17 cellular contexts compared by ENCODE assay signal in the genomic region with DNA sequence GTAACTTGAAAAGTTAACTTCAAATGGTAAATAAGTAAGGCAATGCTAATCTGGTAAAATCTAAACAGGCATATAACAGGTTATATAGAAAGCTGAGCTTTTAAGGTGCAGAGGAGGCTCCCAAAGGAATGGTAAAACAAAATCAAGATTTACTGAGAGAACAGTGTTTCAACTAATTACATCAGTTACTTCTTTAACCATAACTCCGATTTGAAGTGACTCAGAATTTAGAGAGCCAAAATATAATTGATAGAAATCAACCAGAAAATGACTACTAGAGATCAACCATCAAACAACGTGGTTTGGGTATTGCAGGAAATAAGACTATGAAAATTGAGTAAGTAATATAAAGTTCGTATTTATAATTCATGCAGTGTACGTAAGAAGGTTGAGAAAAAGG. TPM values are rescaled to one million over a fixed set of nuclear protein-coding genes. Genes with fewer than 3 reads are reported as not detected.
DNase-seq lines count a peak whose midpoint lies in the region; ATAC-seq and TF ChIP-seq lines count a peak whose summit lies in the region.
"Had no signal": no experiment of that assay in that cellular context is flagged by ENCODE, and none has a peak within 500 bp of the region (broad histone marks: within the 10 kb centered on the region; RNA-seq: fewer than 3 reads in every experiment).

No MANE protein-coding gene starts in this region.

- POLR2A ChIA-PET in PC-9 (lab: Charles Lee; ENCODE audit: unreplicated experiment), result interaction anchor here (0.7 kb wide), 1 partner anchor 111 kb away, joined by 4 read pairs; a partner anchor contains a TSS

- H3K9me2 ChIP-seq in PC-9 (ENCODE audit: insufficient read depth), result no peaks in the 10 kb centered on the region

- H3K27ac ChIP-seq in PC-9 (peak overlapping the region; percentile 19; the same call in 1 of the 2 replicates), smooth muscle cell (ENCODE audit: low read depth) (no peak overlapping the region)
- H3K27ac ChIP-seq: lower lobe of right lung, neural progenitor cell, thoracic aorta had no signal

- no peak overlapping the region for H3K4me3 ChIP-seq in PC-9
- no peak overlapping the region for H3K4me3 ChIP-seq in smooth muscle cell
- H3K4me3 ChIP-seq: lower lobe of right lung, MG63, neural progenitor cell, thoracic aorta had no signal

- intact Hi-C loops in PC-9 (cut with micrococcal nuclease; ENCODE audit: unreplicated experiment), result no loop called here

- peaks cover 60% of the 10 kb centered on the region for H3K36me3 Mint-ChIP-seq in activated T-cell treated with anti-CD3 and anti-CD28 coated beads, Interleukin-2, amount 50 U/mL, for 24 hours (ENCODE audit: low read depth)
- peaks cover 27% of the 10 kb centered on the region for H3K36me3 Mint-ChIP-seq in central memory CD8-positive, alpha-beta T cell (ENCODE audit: insufficient read depth)

- no peak for DNase-seq in activated T-cell treated with anti-CD3 and anti-CD28 coated beads, Interleukin-2, amount 50 U/mL, for 24 hours
- DNase-seq in activated T-cell treated with anti-CD3 and anti-CD28 coated beads for 4 hours (no peak), PC-9 (no peak), RKO (ENCODE audit: low spot score) (no peak), smooth muscle cell (lab: John Stamatoyannopoulos, UW; ENCODE audit: unreplicated experiment) (no peak)
- DNase-seq in central memory CD8-positive, alpha-beta T cell (ENCODE audit: low spot score in 2 of 2), result no peak
- DNase-seq in stimulated activated naive CD8-positive, alpha-beta T cell treated with anti-CD3 and anti-CD28 coated beads, Interleukin-15, Interleukin-2, amounts not matched to agents 100 U/mL and 50 U/mL, for 24 hours, result no peak
- no peak for DNase-seq in stimulated activated CD4-positive, alpha-beta T cell treated with anti-CD3 and anti-CD28 coated beads, Interleukin-12 subunit alpha, Interleukin-12 subunit beta, amount 100 ng/mL, for 4 hours
- DNase-seq: ACHN; Calu3; cerebellar nuclear complex; lower lobe of right lung; MG63; NCI-H2029; stimulated activated CD4-positive, alpha-beta T cell treated with anti-CD3 and anti-CD28 coated beads, Interleukin-1b, Interleukin-23, amount 100 ng/mL, for 48 hours had no signal

- H3K4me1 ChIP-seq in PC-9 (replicated peaks; ENCODE audit: insufficient read depth) (peaks cover 6% of the 10 kb centered on the region), smooth muscle cell (ENCODE audit: low read depth) (peaks cover 20% of the 10 kb centered on the region)

- H2AFZ ChIP-seq in PC-9 (no peak overlapping the region), smooth muscle cell (ENCODE audit: low read depth) (no peak overlapping the region)
- H2AFZ ChIP-seq: neural progenitor cell had no signal

- H3K27ac Mint-ChIP-seq in activated T-cell treated with anti-CD3 and anti-CD28 coated beads, Interleukin-2, amount 50 U/mL, for 24 hours, result peak overlapping the region; percentile 75
- H3K27ac Mint-ChIP-seq in central memory CD8-positive, alpha-beta T cell (ENCODE audit: low read depth), result peak overlapping the region; percentile 71
- H3K27ac Mint-ChIP-seq: neural progenitor cell had no signal

- H3K4me2 ChIP-seq in PC-9 (no peak overlapping the region), smooth muscle cell (no peak overlapping the region)
- H3K4me2 ChIP-seq: neural progenitor cell had no signal

- TF ChIP-seq CTCF in PC-9 (conservative IDR thresholded peaks at IDR 0.05) (no peak), smooth muscle cell (IDR thresholded peaks at IDR 0.05; ENCODE audit: borderline replicate concordance, insufficient read depth, poor library complexity, severe bottlenecking) (no peak)

- H4K20me1 ChIP-seq in PC-9 (ENCODE audit: insufficient read depth), result peaks cover 72% of the 10 kb centered on the region
- peaks cover 99% of the 10 kb centered on the region for H4K20me1 ChIP-seq in smooth muscle cell (ENCODE audit: low read depth)

- peaks cover 72% of the 10 kb centered on the region for H3K4me1 Mint-ChIP-seq in activated T-cell treated with anti-CD3 and anti-CD28 coated beads, Interleukin-2, amount 50 U/mL, for 24 hours (ENCODE audit: low read depth)
- peaks cover 64% of the 10 kb centered on the region for H3K4me1 Mint-ChIP-seq in central memory CD8-positive, alpha-beta T cell

- H3K9me3 Mint-ChIP-seq in activated T-cell treated with anti-CD3 and anti-CD28 coated beads, Interleukin-2, amount 50 U/mL, for 24 hours, result no peaks in the 10 kb centered on the region
- H3K9me3 Mint-ChIP-seq in central memory CD8-positive, alpha-beta T cell, result no peaks in the 10 kb centered on the region
- H3K9me3 Mint-ChIP-seq: neural progenitor cell had no signal

- H3K9ac ChIP-seq in smooth muscle cell (ENCODE audit: low read depth), result no peak overlapping the region
- H3K9ac ChIP-seq: neural progenitor cell had no signal

- CTCF ChIA-PET in PC-9 (lab: Charles Lee), result interaction anchor here (0.7 kb wide), 1 partner anchor 96 kb away, joined by 3 read pairs; no protein-coding TSS in a partner anchor

- no peaks in the 10 kb centered on the region; the same call in 1 of the 2 replicates for H3F3A ChIP-seq in PC-9 (ENCODE audit: insufficient read depth, low read depth)
- H3F3A ChIP-seq in smooth muscle cell (ENCODE audit: low read depth), result no peaks in the 10 kb centered on the region

- BruUV-seq in PC-9 (replicated peaks; lab: Mats Ljungman, UMichigan), result no TSS peak

- no peaks in the 10 kb centered on the region for H3K9me3 ChIP-seq in PC-9 (ENCODE audit: insufficient read depth, low read depth)
- no peaks in the 10 kb centered on the region for H3K9me3 ChIP-seq in smooth muscle cell (replicated peaks; ENCODE audit: low read depth)
- H3K9me3 ChIP-seq: lower lobe of right lung, MG63, thoracic aorta had no signal

- 91% methylated on average over 4 of the region's 4 CpGs for WGBS in smooth muscle cell (ENCODE audit: low lambda C conversion rate)

- H3K4me3 Mint-ChIP-seq in activated T-cell treated with anti-CD3 and anti-CD28 coated beads, Interleukin-2, amount 50 U/mL, for 24 hours, result peak overlapping the region; percentile 53
- H3K4me3 Mint-ChIP-seq in central memory CD8-positive, alpha-beta T cell, result peak overlapping the region; percentile 5
- H3K4me3 Mint-ChIP-seq: neural progenitor cell had no signal

- no peaks in the 10 kb centered on the region for H3K27me3 Mint-ChIP-seq in activated T-cell treated with anti-CD3 and anti-CD28 coated beads, Interleukin-2, amount 50 U/mL, for 24 hours
- H3K27me3 Mint-ChIP-seq in central memory CD8-positive, alpha-beta T cell, result no peaks in the 10 kb centered on the region

- ATAC-seq in central memory CD8-positive, alpha-beta T cell (replicated peaks; ENCODE audit: extremely low read depth, poor library complexity, severe bottlenecking), result no peak
- peak; percentile 35 for ATAC-seq in stimulated activated naive CD8-positive, alpha-beta T cell treated with anti-CD3 and anti-CD28 coated beads, Interleukin-15, Interleukin-2, amounts not matched to agents 100 U/mL and 50 U/mL, for 24 hours
- ATAC-seq: lower lobe of right lung had no signal

- no peaks in the 10 kb centered on the region for H3K36me3 ChIP-seq in PC-9 (ENCODE audit: low read depth)
- no peaks in the 10 kb centered on the region for H3K36me3 ChIP-seq in smooth muscle cell (ENCODE audit: low read depth)
- H3K36me3 ChIP-seq: neural progenitor cell, thoracic aorta had no signal

- H3K79me2 ChIP-seq in PC-9 (ENCODE audit: low read depth), result peaks cover 94% of the 10 kb centered on the region
- H3K79me2 ChIP-seq in smooth muscle cell (ENCODE audit: low read depth), result peaks cover 97% of the 10 kb centered on the region

- H3K27me3 ChIP-seq in PC-9 (ENCODE audit: insufficient read depth, low read depth) (no peaks in the 10 kb centered on the region), smooth muscle cell (ENCODE audit: low read depth) (no peaks in the 10 kb centered on the region)
- H3K27me3 ChIP-seq: MG63, neural progenitor cell had no signal

RNA-seq across cellular contexts. Expression of a gene that starts 6.9 kb away (rescaled TPM):
- total RNA-seq in PC-9 (2021) (102 and 105 TPM in 2 replicates), smooth muscle cell (149 and 172 TPM in 2 replicates)
- 81.7 and 84.5 TPM in 2 replicates for polyA plus RNA-seq in smooth muscle cell

RNA-seq across cellular contexts. Expression of a gene that starts 36.0 kb away (rescaled TPM):
- total RNA-seq in PC-9 (2021) (0.38 and 0.46 TPM in 2 replicates), smooth muscle cell (1.4 and 8.4 TPM in 2 replicates)
- 0.58 and 1.6 TPM in 2 replicates for polyA plus RNA-seq in smooth muscle cell

RNA-seq across cellular contexts. Expression of a gene that starts 58.1 kb away (rescaled TPM):
- 26.5 and 33.9 TPM in 2 replicates for total RNA-seq in PC-9 (2021)
- total RNA-seq in smooth muscle cell, result 94.6 and 111 TPM in 2 replicates
- polyA plus RNA-seq in smooth muscle cell, result 43.1 and 50.4 TPM in 2 replicates
